Comparison of ENCODE assay signal across 8 cellular contexts in the genomic region with DNA sequence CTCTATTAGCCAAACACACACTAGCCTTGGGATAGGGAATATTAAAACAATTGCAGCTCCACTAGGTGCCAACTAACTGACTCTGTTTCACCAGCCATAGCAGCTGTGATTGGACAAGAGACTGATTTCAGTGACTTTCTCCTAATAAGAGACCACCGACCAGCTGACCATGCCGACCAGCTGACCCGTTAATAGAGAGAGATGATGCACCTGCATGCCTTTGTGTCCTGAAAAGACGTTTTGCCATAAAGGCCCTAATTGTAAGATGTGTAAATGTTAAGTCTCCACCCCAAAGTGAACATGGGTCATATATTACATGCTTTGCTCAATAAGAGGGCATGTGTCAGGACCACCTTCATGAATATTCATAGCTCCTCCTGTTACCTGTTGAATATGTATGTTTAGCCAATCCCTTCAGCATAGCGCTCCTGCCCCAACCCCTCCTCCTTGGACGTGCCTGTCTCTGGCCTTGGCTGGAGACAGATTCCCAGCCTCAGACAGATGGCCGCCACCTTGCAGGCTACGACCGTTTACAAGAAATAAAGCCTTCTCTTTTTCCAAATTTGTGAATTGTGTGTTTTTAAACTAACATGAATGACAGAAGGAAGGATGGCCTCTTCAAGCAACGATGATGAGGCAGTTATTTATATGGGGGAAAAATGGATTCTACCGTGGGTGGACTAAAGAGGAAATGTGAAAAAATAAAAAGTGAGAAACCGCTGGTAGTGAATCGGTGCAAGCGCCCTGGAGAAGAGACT. TPM values are rescaled to one million over a fixed set of nuclear protein-coding genes. Genes with fewer than 3 reads are reported as not detected.
DNase-seq lines count a peak whose midpoint lies in the region; ATAC-seq and TF ChIP-seq lines count a peak whose summit lies in the region.

No MANE protein-coding gene starts in this region.

- no peaks in the 10 kb centered on the region for H3K27me3 Mint-ChIP-seq in activated CD8-positive, alpha-beta T cell treated with anti-CD3 and anti-CD28 coated beads, Interleukin-2, amount 10 ng/mL, durations not matched to agents 7 days and 5 days (ENCODE audit: low read depth)

- in situ Hi-C loops in GM23248 (cut with MboI): no loop called here

- POLR2A ChIA-PET in activated CD8-positive, alpha-beta T cell treated with anti-CD3 and anti-CD28 coated beads, Interleukin-2, amount 10 ng/mL, durations not matched to agents 7 days and 5 days (lab: Charles Lee): no interaction called here

- 0 out of 2 replicates have a peak, but pooled peaks cover 4% of the 10 kb centered on the region for H3F3A ChIP-seq in GM23248 (ENCODE audit: insufficient read depth)

- H3K9ac ChIP-seq in GM23248: no peak overlapping the region

- CTCF ChIA-PET in activated CD8-positive, alpha-beta T cell treated with anti-CD3 and anti-CD28 coated beads, Interleukin-2, amount 10 ng/mL, durations not matched to agents 7 days and 5 days (lab: Charles Lee): no interaction called here

- H3K4me3 Mint-ChIP-seq in activated CD8-positive, alpha-beta T cell treated with anti-CD3 and anti-CD28 coated beads, Interleukin-2, amount 10 ng/mL, durations not matched to agents 7 days and 5 days: peak overlapping the region; percentile 94

- intact Hi-C loops in left ventricle myocardium inferior (cut with micrococcal nuclease): no loop called here

- peak overlapping the region; percentile 97; the same call in 1 of the 2 replicates for H3K4me3 ChIP-seq in GM23248
- peak overlapping the region; percentile 97 for H3K4me3 ChIP-seq in left ventricle myocardium inferior
- H3K4me3 ChIP-seq in retinal pigment epithelial cell (ENCODE audit: low read length): peak overlapping the region; percentile 83

- ATAC-seq in activated CD8-positive, alpha-beta T cell treated with anti-CD3 and anti-CD28 coated beads, Interleukin-2, amount 10 ng/mL, durations not matched to agents 7 days and 5 days: no peak
- ATAC-seq in GM21360 (IDR thresholded peaks at IDR 0.05; ENCODE audit: unreplicated experiment): no peak

- no peak for DNase-seq in GM23248
- peak; percentile 29 for DNase-seq in activated CD8-positive, alpha-beta T cell treated with anti-CD3 and anti-CD28 coated beads, Interleukin-2, amount 10 ng/mL, durations not matched to agents 7 days and 5 days
- DNase-seq in left ventricle myocardium inferior: no peak
- DNase-seq in retinal pigment epithelial cell (ENCODE audit: low read depth): no peak
- DNase-seq in stimulated activated naive CD4-positive, alpha-beta T cell treated with Interleukin-2 at 50 U/mL for 16 hours (lab: John Stamatoyannopoulos, UW): no peak
- DNase-seq in RPMI8226: no peak

- 0 out of 2 replicates have a peak overlapping the region, but pooled peaks have one; percentile 92 for H2AFZ ChIP-seq in GM23248

- H4K20me1 ChIP-seq in GM23248 (ENCODE audit: insufficient read depth): no peaks in the 10 kb centered on the region

- peaks cover 19% of the 10 kb centered on the region for H3K79me2 ChIP-seq in GM23248 (ENCODE audit: insufficient read depth)

- H3K27me3 ChIP-seq in GM23248 (replicated peaks; ENCODE audit: insufficient read depth) (no peaks in the 10 kb centered on the region), left ventricle myocardium inferior (ENCODE audit: low read depth) (no peaks in the 10 kb centered on the region)

- H3K4me2 ChIP-seq in GM23248 (ENCODE audit: unreplicated experiment): peak overlapping the region; percentile 95

- H3K36me3 ChIP-seq in GM23248 (ENCODE audit: low read depth): peaks cover 15% of the 10 kb centered on the region; the same call in 1 of the 2 replicates
- peaks cover 19% of the 10 kb centered on the region for H3K36me3 ChIP-seq in left ventricle myocardium inferior

- H3K4me1 ChIP-seq in GM23248 (ENCODE audit: insufficient read depth): 0 out of 2 replicates have a peak, but pooled peaks cover 4% of the 10 kb centered on the region
- H3K4me1 ChIP-seq in left ventricle myocardium inferior: peaks cover 58% of the 10 kb centered on the region

- H3K9me3 ChIP-seq in GM23248 (ENCODE audit: low read depth) (no peaks in the 10 kb centered on the region), left ventricle myocardium inferior (replicated peaks) (no peaks in the 10 kb centered on the region)

- TF ChIP-seq CTCF in 22Rv1 (IDR thresholded peaks at IDR 0.05) (no peak), left ventricle myocardium inferior (IDR thresholded peaks at IDR 0.05; ENCODE audit: borderline replicate concordance) (no peak), retinal pigment epithelial cell (conservative IDR thresholded peaks at IDR 0.05; ENCODE audit: low read depth, low read length) (no peak)

- H3K27ac ChIP-seq in 22Rv1 (peak overlapping the region; percentile 84), GM23248 (no peak overlapping the region), left ventricle myocardium inferior (replicated peaks) (peak overlapping the region; percentile 85)

- peak overlapping the region; percentile 92 for H3K27ac Mint-ChIP-seq in activated CD8-positive, alpha-beta T cell treated with anti-CD3 and anti-CD28 coated beads, Interleukin-2, amount 10 ng/mL, durations not matched to agents 7 days and 5 days

- H3K4me1 Mint-ChIP-seq in activated CD8-positive, alpha-beta T cell treated with anti-CD3 and anti-CD28 coated beads, Interleukin-2, amount 10 ng/mL, durations not matched to agents 7 days and 5 days (ENCODE audit: low read depth): peaks cover 64% of the 10 kb centered on the region

- 77 to 81% methylated on average over 14 of the region's 14 CpGs for WGBS in GM23248 (ENCODE audit: low coverage in 1 of 2, low lambda C conversion rate in 2 of 2, missing lambda C conversion rate in 2 of 2), 2 experiments

- H3K9me3 Mint-ChIP-seq in activated CD8-positive, alpha-beta T cell treated with anti-CD3 and anti-CD28 coated beads, Interleukin-2, amount 10 ng/mL, durations not matched to agents 7 days and 5 days (ENCODE audit: insufficient read depth): no peaks in the 10 kb centered on the region

- no peaks in the 10 kb centered on the region for H3K9me2 ChIP-seq in GM23248 (ENCODE audit: insufficient read depth)

- peaks cover 39% of the 10 kb centered on the region for H3K36me3 Mint-ChIP-seq in activated CD8-positive, alpha-beta T cell treated with anti-CD3 and anti-CD28 coated beads, Interleukin-2, amount 10 ng/mL, durations not matched to agents 7 days and 5 days (ENCODE audit: low read depth)

RNA-seq across cellular contexts. Expression of a gene that starts 1.2 kb away (rescaled TPM):
- total RNA-seq in GM23248 (2014; rRNA removed; shearing (Covaris generic)): 50.4 and 64.4 TPM in 2 replicates
- polyA plus RNA-seq in GM23248 (2016; fragmentation: Nextera tagmentation; extraction: Ambion mirVana): 38.4 and 42.0 TPM in 2 replicates
- 100 to 1,000 TPM; 118 to 127 TPM for total RNA-seq in activated CD8-positive, alpha-beta T cell treated with anti-CD3 and anti-CD28 coated beads, Interleukin-2, amount 10 ng/mL, durations not matched to agents 7 days and 5 days
- total RNA-seq in left ventricle myocardium inferior: 17.5 TPM

RNA-seq across cellular contexts. Expression of a gene that starts 3.6 kb away (rescaled TPM):
- total RNA-seq in GM23248 (2014; rRNA removed; shearing (Covaris generic)): 13.6 and 14.7 TPM in 2 replicates
- polyA plus RNA-seq in GM23248 (2016; fragmentation: Nextera tagmentation; extraction: Ambion mirVana): 15.7 and 17.2 TPM in 2 replicates
- 10 to 100 TPM; 57.9 to 58.8 TPM for total RNA-seq in activated CD8-positive, alpha-beta T cell treated with anti-CD3 and anti-CD28 coated beads, Interleukin-2, amount 10 ng/mL, durations not matched to agents 7 days and 5 days
- 39.1 TPM for total RNA-seq in left ventricle myocardium inferior
